13 cellular contexts compared by ENCODE assay signal in the genomic region with DNA sequence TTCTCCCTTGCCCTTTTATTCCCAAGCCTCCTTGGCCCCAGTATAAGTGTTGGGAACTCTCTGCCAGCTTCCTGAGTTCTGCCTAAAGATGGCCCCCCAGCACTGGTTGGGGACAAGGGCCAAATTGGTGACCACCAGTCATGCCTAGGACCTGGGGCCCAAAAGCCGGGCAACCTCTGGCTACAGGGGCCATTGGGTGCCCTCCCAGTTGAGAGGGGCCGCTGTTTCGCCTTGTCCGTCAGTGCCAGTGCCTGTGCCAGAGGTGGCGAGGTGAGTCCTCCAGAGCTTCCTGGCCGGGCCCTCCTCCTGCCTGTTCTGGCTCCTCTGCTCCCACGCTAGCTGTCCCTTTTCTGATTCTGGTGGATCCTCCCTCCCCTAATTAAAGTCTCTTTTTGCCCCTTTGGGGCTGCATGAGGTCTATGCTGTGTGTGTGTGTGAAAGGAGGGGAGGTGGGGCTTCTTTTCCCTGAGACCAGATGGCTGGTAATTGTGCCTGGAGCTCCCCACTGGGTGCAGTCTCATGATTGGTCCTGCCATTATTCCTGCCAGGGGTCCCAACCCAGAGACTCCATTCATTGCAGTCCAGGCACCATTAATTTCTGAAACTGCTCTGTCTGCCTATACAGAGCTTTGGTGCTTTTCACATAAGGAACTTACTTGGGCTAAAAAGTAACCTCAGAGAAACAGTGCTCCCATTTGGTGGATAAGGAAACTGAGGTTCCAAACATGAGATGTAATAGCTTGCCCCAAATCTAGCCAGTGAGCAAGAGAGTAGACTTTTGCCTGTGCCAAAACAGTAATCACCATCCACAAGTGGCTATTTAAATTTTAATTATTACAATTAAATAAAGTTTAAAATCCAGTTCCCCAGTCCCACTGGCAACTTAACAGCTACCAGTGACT. TPM values are rescaled to one million over a fixed set of nuclear protein-coding genes. Genes with fewer than 3 reads are reported as not detected.
A peak's percentile ranks its signal among the peaks of the same experiment; 100 is the strongest.
DNase-seq lines count a peak whose midpoint lies in the region; ATAC-seq and TF ChIP-seq lines count a peak whose summit lies in the region.
"Had no signal": no experiment of that assay in that cellular context is flagged by ENCODE, and none has a peak within 500 bp of the region (broad histone marks: within the 10 kb centered on the region; RNA-seq: fewer than 3 reads in every experiment).

No MANE protein-coding gene starts in this region.

- 85 to 97% (median 96%) methylated on average over 4 to 7 of the region's 7 CpGs for WGBS in heart left ventricle, 4 donors

- peaks cover 45% of the 10 kb centered on the region for H3K4me1 Mint-ChIP-seq in brain
- peaks cover 53 to 77% of the 10 kb centered on the region in 2 donors for H3K4me1 Mint-ChIP-seq in stimulated activated naive B cell treated with anti-CD40 and anti-IgM and Interleukin-4, amounts not matched to agents 10 μg/mL and 1 μg/mL and 100 μg/mL, for 72 hours

- H3K27ac Mint-ChIP-seq in brain = peak overlapping the region; percentile 33 to 94 (median 85)
- H3K27ac Mint-ChIP-seq in stimulated activated naive B cell treated with anti-CD40 and anti-IgM and Interleukin-4, amounts not matched to agents 10 μg/mL and 1 μg/mL and 100 μg/mL, for 72 hours = peak overlapping the region; percentile 86

- no peak overlapping the region for H3K4me3 ChIP-seq in cardiac muscle cell
- no peak overlapping the region for H3K4me3 ChIP-seq in heart left ventricle

- H3K27me3 ChIP-seq in cardiac muscle cell (no peaks in the 10 kb centered on the region), heart left ventricle (no peaks in the 10 kb centered on the region)

- DNase-seq in cardiac muscle cell (ENCODE audit: low read depth in 1 of 2, low spot score in 1 of 2) (no peak), heart left ventricle (no peak), KG1 (lab: John Stamatoyannopoulos, UW) (no peak), COLO829 (ENCODE audit: low spot score) (no peak)
- DNase-seq in stimulated activated naive B cell treated with anti-CD40 and anti-IgM and Interleukin-4, amounts not matched to agents 10 μg/mL and 1 μg/mL and 100 μg/mL, for 72 hours = no peak
- DNase-seq: activated CD4-positive, alpha-beta T cell treated with anti-CD3 and anti-CD28 coated beads for 36 hours; activated gamma-delta T cell; central memory CD4-positive, alpha-beta T cell; GOT3 had no signal

- intact Hi-C loops in heart left ventricle (cut with DNase I) = no loop called here

- no peaks in the 10 kb centered on the region for H3K9me3 Mint-ChIP-seq in brain
- H3K9me3 Mint-ChIP-seq in stimulated activated naive B cell treated with anti-CD40 and anti-IgM and Interleukin-4, amounts not matched to agents 10 μg/mL and 1 μg/mL and 100 μg/mL, for 72 hours = no peaks in the 10 kb centered on the region
- H3K9me3 Mint-ChIP-seq: memory B cell had no signal

- ATAC-seq in heart left ventricle = no peak
- no peak for ATAC-seq in stimulated activated naive B cell treated with anti-CD40 and anti-IgM and Interleukin-4, amounts not matched to agents 10 μg/mL and 1 μg/mL and 100 μg/mL, for 72 hours (replicated peaks)
- ATAC-seq: activated CD4-positive, alpha-beta T cell treated with anti-CD3 and anti-CD28 coated beads for 36 hours; esophagus mucosa had no signal

- TF ChIP-seq CTCF in cardiac muscle cell (IDR thresholded peaks at IDR 0.05; ENCODE audit: low read depth, low read length) (no peak), heart left ventricle (IDR thresholded peaks at IDR 0.05) (no peak), brain (conservative IDR thresholded peaks at IDR 0.05) (no peak)

- no peak overlapping the region for H3K4me3 Mint-ChIP-seq in brain
- peak overlapping the region in 1 of 2 donors; percentile 17 for H3K4me3 Mint-ChIP-seq in stimulated activated naive B cell treated with anti-CD40 and anti-IgM and Interleukin-4, amounts not matched to agents 10 μg/mL and 1 μg/mL and 100 μg/mL, for 72 hours
- H3K4me3 Mint-ChIP-seq: activated CD4-positive, alpha-beta T cell treated with anti-CD3 and anti-CD28 coated beads for 36 hours; memory B cell had no signal

- H3K36me3 Mint-ChIP-seq in brain = peaks cover 33% of the 10 kb centered on the region
- peaks cover 56 to 70% of the 10 kb centered on the region in 2 donors for H3K36me3 Mint-ChIP-seq in stimulated activated naive B cell treated with anti-CD40 and anti-IgM and Interleukin-4, amounts not matched to agents 10 μg/mL and 1 μg/mL and 100 μg/mL, for 72 hours

- H3K36me3 ChIP-seq in cardiac muscle cell (peaks cover 32% of the 10 kb centered on the region), heart left ventricle (peaks cover 0 to 70% (median 56%) of the 10 kb centered on the region in 9 donors)

- H3K4me1 ChIP-seq in cardiac muscle cell (ENCODE audit: low read depth) = peaks cover 11% of the 10 kb centered on the region
- peaks cover 0 to 30% (median 11%) of the 10 kb centered on the region in 12 donors for H3K4me1 ChIP-seq in heart left ventricle

- H3K27ac ChIP-seq in cardiac muscle cell (peak overlapping the region; percentile 21), heart left ventricle (no peak overlapping the region)
- H3K27ac ChIP-seq: parathyroid adenoma had no signal

- H3K9me3 ChIP-seq in cardiac muscle cell (ENCODE audit: low read depth) = no peaks in the 10 kb centered on the region
- no peaks in the 10 kb centered on the region for H3K9me3 ChIP-seq in heart left ventricle

- H3K27me3 Mint-ChIP-seq in brain = no peaks in the 10 kb centered on the region
- no peaks in the 10 kb centered on the region for H3K27me3 Mint-ChIP-seq in stimulated activated naive B cell treated with anti-CD40 and anti-IgM and Interleukin-4, amounts not matched to agents 10 μg/mL and 1 μg/mL and 100 μg/mL, for 72 hours
- H3K27me3 Mint-ChIP-seq: activated CD4-positive, alpha-beta T cell treated with anti-CD3 and anti-CD28 coated beads for 36 hours; memory B cell had no signal

- TF ChIP-seq POLR2A in heart left ventricle (IDR thresholded peaks at IDR 0.05) = no peak

RNA-seq across cellular contexts. Expression of a gene that starts 3.1 kb away (rescaled TPM):
- total RNA-seq in cardiac muscle cell (20.1 and 59.6 TPM in 2 replicates), heart left ventricle (10 to 100 TPM in 5 of 9 donors, 1 to 10 TPM in 4; 7.0 to 30.3 (median 11.8) TPM)
- polyA plus RNA-seq in cardiac muscle cell (29.4 and 38.8 TPM in 2 replicates), heart left ventricle (10 to 100 TPM in 1 of 2 donors, 1 to 10 TPM in 1; 4.7 to 17.3 TPM), brain (ENCODE audit: insufficient read depth, low read depth, low replicate concordance) (4.8 TPM)

RNA-seq across cellular contexts. Expression of a gene that starts 14.1 kb away (rescaled TPM):
- total RNA-seq in cardiac muscle cell (114 and 136 TPM in 2 replicates), heart left ventricle (100 to 1,000 TPM in 1 of 9 donors, 10 to 100 TPM in 8; 48.8 to 147 (median 79.7) TPM)
- polyA plus RNA-seq in cardiac muscle cell (111 and 138 TPM in 2 replicates), heart left ventricle (100 to 1,000 TPM in 1 of 2 donors, 10 to 100 TPM in 1; 30.0 to 151 TPM), brain (ENCODE audit: insufficient read depth, low read depth, low replicate concordance) (113 TPM)

RNA-seq across cellular contexts. Expression of a gene that starts 14.7 kb away (rescaled TPM):
- total RNA-seq in cardiac muscle cell (137 and 141 TPM in 2 replicates), heart left ventricle (10 to 100 TPM; 32.8 to 61.5 (median 45.9) TPM)
- polyA plus RNA-seq in cardiac muscle cell (91.3 and 97.2 TPM in 2 replicates), heart left ventricle (10 to 100 TPM; 37.2 to 53.3 TPM), brain (ENCODE audit: insufficient read depth, low read depth, low replicate concordance) (83.6 TPM)

RNA-seq across cellular contexts. Expression of a gene that starts 36.9 kb away (rescaled TPM):
- total RNA-seq in cardiac muscle cell = 56.9 and 78.1 TPM in 2 replicates
- 122 and 124 TPM in 2 replicates for polyA plus RNA-seq in cardiac muscle cell
- total RNA-seq in heart left ventricle = 10 to 100 TPM; 25.8 to 68.6 (median 31.1) TPM
- 10 to 100 TPM; 41.1 to 43.5 TPM for polyA plus RNA-seq in heart left ventricle
- 23.9 TPM for polyA plus RNA-seq in brain (ENCODE audit: insufficient read depth, low read depth, low replicate concordance)

RNA-seq across cellular contexts. Expression of a gene that starts 37.2 kb away (rescaled TPM):
- total RNA-seq in cardiac muscle cell (23.7 and 24.6 TPM in 2 replicates), heart left ventricle (10 to 100 TPM in 7 of 9 donors, 1 to 10 TPM in 2; 9.7 to 26.3 (median 14.7) TPM)
- polyA plus RNA-seq in cardiac muscle cell (20.4 and 29.1 TPM in 2 replicates), heart left ventricle (10 to 100 TPM; 13.8 to 17.5 TPM), brain (ENCODE audit: insufficient read depth, low read depth, low replicate concordance) (23.8 TPM)
